ENCODE assay signal across 10 cellular contexts in genomic region chr5:78405820-78406750, GRCh38. TPM values are rescaled to one million over a fixed set of nuclear protein-coding genes. Genes with fewer than 3 reads are reported as not detected.
DNase-seq lines count a peak whose midpoint lies in the region; ATAC-seq and TF ChIP-seq lines count a peak whose summit lies in the region.
"Had no signal": no experiment of that assay in that cellular context is flagged by ENCODE, and none has a peak within 500 bp of the region (broad histone marks: within the 10 kb centered on the region; RNA-seq: fewer than 3 reads in every experiment).

No MANE protein-coding gene starts in this region.

- H3K27me3 ChIP-seq in foreskin keratinocyte (no peaks in the 10 kb centered on the region), tibial nerve (no peaks in the 10 kb centered on the region)

- peaks cover 14% of the 10 kb centered on the region for H3K4me1 ChIP-seq in foreskin keratinocyte
- H3K4me1 ChIP-seq in tibial nerve: peaks cover 0 to 12% (median 3%) of the 10 kb centered on the region in 4 donors
- H3K4me1 ChIP-seq: left ventricle myocardium inferior had no signal

- TF ChIP-seq CTCF in foreskin keratinocyte (conservative IDR thresholded peaks at IDR 0.05) (no peak), tibial nerve (IDR thresholded peaks at IDR 0.05) (no peak)

- no peak for TF ChIP-seq EP300 in tibial nerve (IDR thresholded peaks at IDR 0.05)

- ATAC-seq in GM19023 (IDR thresholded peaks at IDR 0.05; ENCODE audit: unreplicated experiment): peak; percentile 62
- peak; percentile 96 for ATAC-seq in foreskin keratinocyte
- no peak for ATAC-seq in GM21526 (IDR thresholded peaks at IDR 0.05; ENCODE audit: low FRiP score, unreplicated experiment)

- H3K27ac ChIP-seq in foreskin keratinocyte (peak overlapping the region; percentile 26), tibial nerve (no peak overlapping the region)
- H3K27ac ChIP-seq: left ventricle myocardium inferior had no signal

- peak; percentile 62 for DNase-seq in AG08395 (ENCODE audit: low spot score)
- peak; percentile 39 for DNase-seq in RPMI7951 (ENCODE audit: low read depth)
- peak; percentile 32 to 66 for DNase-seq in foreskin keratinocyte
- no peak for DNase-seq in tibial nerve (ENCODE audit: low spot score in 2 of 2)
- DNase-seq in DMS 273 (lab: John Stamatoyannopoulos, UW; ENCODE audit: unreplicated experiment): no peak
- DNase-seq in NCI-H510A treated with DMSO at 0.1 percent for 48 hours (lab: John Stamatoyannopoulos, UW): no peak
- DNase-seq: left ventricle myocardium inferior, NCI-H2171 treated with DMSO at 0.1 percent for 48 hours had no signal

- H3K9me3 ChIP-seq in tibial nerve: no peaks in the 10 kb centered on the region

- no peak overlapping the region for H3K4me3 ChIP-seq in tibial nerve
- H3K4me3 ChIP-seq: left ventricle myocardium inferior had no signal

- WGBS in tibial nerve, 2 donors: 51 to 53% methylated on average over 5 of the region's 5 CpGs

- TF ChIP-seq POLR2A in tibial nerve (IDR thresholded peaks at IDR 0.05): no peak

- H3K36me3 ChIP-seq in tibial nerve: no peaks in the 10 kb centered on the region
- H3K36me3 ChIP-seq: left ventricle myocardium inferior had no signal

RNA-seq across cellular contexts. Expression of gene SCAMP1, which starts 45.7 kb away (rescaled TPM):
- total RNA-seq in RPMI7951 (2014; rRNA removed; shearing (Covaris generic)): 51.8 and 53.6 TPM in 2 replicates
- total RNA-seq in foreskin keratinocyte (25.4 and 31.5 TPM in 2 replicates), tibial nerve (10 to 100 TPM; 22.5 to 30.8 (median 28.3) TPM)
- 8.6 and 9.8 TPM in 2 replicates for polyA plus RNA-seq in foreskin keratinocyte

Comparison
In these comparisons a context has a peak if more than half of its experiments do, and no peak if none do; other contexts are left out.
1. DNase-seq: peak in AG08395 (single experiment), RPMI7951 (single experiment) and foreskin keratinocyte (2 of 2); none in tibial nerve (0 of 2), DMS 273 (single experiment) and NCI-H510A treated with DMSO at 0.1 percent for 48 hours (single experiment).